ENCODE assay signal across 14 cellular contexts in genomic region chr4:85391568-85392410, GRCh38.
DNase-seq lines count a peak whose midpoint lies in the region; ATAC-seq and TF ChIP-seq lines count a peak whose summit lies in the region.
"Had no signal": no experiment of that assay in that cellular context is flagged by ENCODE, and none has a peak within 500 bp of the region (broad histone marks: within the 10 kb centered on the region; RNA-seq: fewer than 3 reads in every experiment).

No MANE protein-coding gene starts in this region.

- 56 to 68% (median 65%) methylated on average over 4 of the region's 4 CpGs for WGBS in stomach, 5 donors

- H3K36me3 ChIP-seq in stomach, result no peaks in the 10 kb centered on the region
- H3K36me3 ChIP-seq: MG63, thoracic aorta had no signal

- peaks cover 2 to 8% of the 10 kb centered on the region in 2 donors for H3K36me3 Mint-ChIP-seq in stimulated activated naive B cell treated with anti-CD40 and anti-IgM and Interleukin-4, amounts not matched to agents 10 μg/mL and 1 μg/mL and 100 μg/mL, for 72 hours
- H3K36me3 Mint-ChIP-seq in immature natural killer cell, result no peaks in the 10 kb centered on the region
- H3K36me3 Mint-ChIP-seq in MCF 10A (ENCODE audit: insufficient read depth, unreplicated experiment), result no peaks in the 10 kb centered on the region

- POLR2A ChIA-PET in MCF 10A (lab: Yijun Ruan, JAX), result no interaction called here

- BruUV-seq in MCF 10A (replicated peaks; lab: Mats Ljungman, UMichigan), result no TSS peak

- H3K27ac Mint-ChIP-seq in stimulated activated naive B cell treated with anti-CD40 and anti-IgM and Interleukin-4, amounts not matched to agents 10 μg/mL and 1 μg/mL and 100 μg/mL, for 72 hours, result peak overlapping the region; percentile 31
- H3K27ac Mint-ChIP-seq in immature natural killer cell (no peak overlapping the region), MCF 10A (ENCODE audit: low read depth, unreplicated experiment) (no peak overlapping the region)
- H3K27ac Mint-ChIP-seq: T-helper 1 cell treated with Interleukin-12 subunit alpha and Interleukin-12 subunit beta and Interleukin-4 antibody, amounts not matched to agents 30 μg/mL and 1 μg/mL, for 36 hours had no signal

- CTCF ChIA-PET in MCF 10A (lab: Yijun Ruan, JAX), result no interaction called here

- H3K27me3 ChIP-seq in stomach, result no peaks in the 10 kb centered on the region
- H3K27me3 ChIP-seq: MG63 had no signal

- peaks cover 9 to 23% of the 10 kb centered on the region in 2 donors for H3K4me1 Mint-ChIP-seq in stimulated activated naive B cell treated with anti-CD40 and anti-IgM and Interleukin-4, amounts not matched to agents 10 μg/mL and 1 μg/mL and 100 μg/mL, for 72 hours
- no peaks in the 10 kb centered on the region for H3K4me1 Mint-ChIP-seq in immature natural killer cell
- no peaks in the 10 kb centered on the region for H3K4me1 Mint-ChIP-seq in MCF 10A (ENCODE audit: insufficient read depth, unreplicated experiment)

- H3K27me3 Mint-ChIP-seq in stimulated activated naive B cell treated with anti-CD40 and anti-IgM and Interleukin-4, amounts not matched to agents 10 μg/mL and 1 μg/mL and 100 μg/mL, for 72 hours, result peaks cover 0 to 6% of the 10 kb centered on the region in 2 donors
- H3K27me3 Mint-ChIP-seq in immature natural killer cell (ENCODE audit: low read depth in 3 of 3) (no peaks in the 10 kb centered on the region), MCF 10A (ENCODE audit: insufficient read depth, unreplicated experiment) (no peaks in the 10 kb centered on the region)

- no peaks in the 10 kb centered on the region for H3K9me3 ChIP-seq in stomach
- H3K9me3 ChIP-seq: MG63, thoracic aorta had no signal

- no peak for TF ChIP-seq CTCF in stomach (IDR thresholded peaks at IDR 0.05)
- no peak for TF ChIP-seq CTCF in MCF 10A (IDR thresholded peaks at IDR 0.05; ENCODE audit: unreplicated experiment)

- peaks cover 1 to 6% of the 10 kb centered on the region in 2 donors for H3K9me3 Mint-ChIP-seq in stimulated activated naive B cell treated with anti-CD40 and anti-IgM and Interleukin-4, amounts not matched to agents 10 μg/mL and 1 μg/mL and 100 μg/mL, for 72 hours
- H3K9me3 Mint-ChIP-seq in immature natural killer cell (peaks cover 4 to 40% (median 13%) of the 10 kb centered on the region in 6 donors), MCF 10A (ENCODE audit: unreplicated experiment) (no peaks in the 10 kb centered on the region)
- H3K9me3 Mint-ChIP-seq: T-helper 1 cell treated with Interleukin-12 subunit alpha and Interleukin-12 subunit beta and Interleukin-4 antibody, amounts not matched to agents 30 μg/mL and 1 μg/mL, for 36 hours had no signal

- intact Hi-C loops in stomach (cut with DNase I; ENCODE audit: low total_unique reads), result no loop called here
- intact Hi-C loops in MCF 10A (cut with micrococcal nuclease), result no loop called here

- TF ChIP-seq EP300 in stomach (IDR thresholded peaks at IDR 0.05), result no peak

- peak; percentile 89 for ATAC-seq in GM21825 (IDR thresholded peaks at IDR 0.05; ENCODE audit: unreplicated experiment)
- peak; percentile 95 for ATAC-seq in HG03196 (IDR thresholded peaks at IDR 0.05; ENCODE audit: unreplicated experiment)
- ATAC-seq in stimulated activated naive B cell treated with anti-CD40 and anti-IgM and Interleukin-4, amounts not matched to agents 10 μg/mL and 1 μg/mL and 100 μg/mL, for 72 hours (replicated peaks), result peak; percentile 77 to 84

- DNase-seq in NCI-H2171 treated with DMSO at 0.1 percent for 48 hours (lab: John Stamatoyannopoulos, UW), result peak; percentile 23
- DNase-seq in NCI-H2171 (lab: John Stamatoyannopoulos, UW), result no peak
- no peak for DNase-seq in stimulated activated naive B cell treated with anti-CD40 and anti-IgM and Interleukin-4, amounts not matched to agents 10 μg/mL and 1 μg/mL and 100 μg/mL, for 72 hours
- no peak for DNase-seq in immature natural killer cell
- DNase-seq in stomach, result no peak
- no peak for DNase-seq in MCF 10A (ENCODE audit: unreplicated experiment)
- DNase-seq: DMS79; H7; MG63; stimulated activated CD4-positive, alpha-beta T cell treated with anti-CD3 and anti-CD28 coated beads, Interleukin-4, amount 100 ng/mL, for 4 hours had no signal

- H3K4me3 Mint-ChIP-seq in stimulated activated naive B cell treated with anti-CD40 and anti-IgM and Interleukin-4, amounts not matched to agents 10 μg/mL and 1 μg/mL and 100 μg/mL, for 72 hours, result peak overlapping the region; percentile 18 to 45
- H3K4me3 Mint-ChIP-seq in immature natural killer cell, result no peak overlapping the region
- H3K4me3 Mint-ChIP-seq in MCF 10A (ENCODE audit: unreplicated experiment), result no peak overlapping the region
- H3K4me3 Mint-ChIP-seq: T-helper 1 cell treated with Interleukin-12 subunit alpha and Interleukin-12 subunit beta and Interleukin-4 antibody, amounts not matched to agents 30 μg/mL and 1 μg/mL, for 36 hours had no signal

- H3K4me1 ChIP-seq in stomach, result no peaks in the 10 kb centered on the region

- H3K4me3 ChIP-seq in stomach, result no peak overlapping the region
- H3K4me3 ChIP-seq: MG63, thoracic aorta had no signal

- no peak overlapping the region for H3K27ac ChIP-seq in stomach
- H3K27ac ChIP-seq: thoracic aorta had no signal

- TF ChIP-seq POLR2A in stomach (IDR thresholded peaks at IDR 0.05), result no peak

Comparison
In these comparisons a context has a peak if more than half of its experiments do, and no peak if none do; other contexts are left out.
1. H3K4me3 Mint-ChIP-seq: peak in stimulated activated naive B cell treated with anti-CD40 and anti-IgM and Interleukin-4, amounts not matched to agents 10 μg/mL and 1 μg/mL and 100 μg/mL, for 72 hours (2 of 2); none in immature natural killer cell (0 of 5) and MCF 10A (single experiment).
2. Peak in every context shown above with its lines, with median percentiles within 50 percentile points of each other: ATAC-seq.